In genomic region chr1:70093250-70093975, GRCh38 we compare ENCODE assay signal across 22 cellular contexts.
"Had no signal": no experiment of that assay in that cellular context is flagged by ENCODE, and none has a peak within 500 bp of the region (broad histone marks: within the 10 kb centered on the region; RNA-seq: fewer than 3 reads in every experiment).

No MANE protein-coding gene starts in this region.

- DNase-seq: activated CD4-positive, alpha-beta memory T cell treated with anti-CD3 and anti-CD28 coated beads for 36 hours; activated CD4-positive, alpha-beta T cell treated with anti-CD3 and anti-CD28 coated beads, Interleukin-2, amount 10 ng/mL, durations not matched to agents 24 days and 14 days; activated CD4-positive, CD25-positive, alpha-beta regulatory T cell treated with anti-CD3 and anti-CD28 coated beads, Interleukin-2, amount 50 U/mL, for 72 hours; activated CD8-positive, alpha-beta memory T cell treated with anti-CD3 and anti-CD28 coated beads, Interleukin-2, amount 50 U/mL, for 4 hours; activated effector memory CD4-positive, alpha-beta T cell treated with anti-CD3 and anti-CD28 coated beads, Interleukin-2, amount 50 U/mL, for 16 hours; activated naive CD4-positive, alpha-beta T cell treated with anti-CD3 and anti-CD28 coated beads for 36 hours; activated naive CD8-positive, alpha-beta T cell treated with anti-CD3 and anti-CD28 coated beads for 36 hours; activated T-cell treated with anti-CD3 and anti-CD28 coated beads, Interleukin-2, amount 50 U/mL, for 1 hour; adrenal gland; aorta; dorsolateral prefrontal cortex; effector memory CD4-positive, alpha-beta T cell; islet precursor cell; left cardiac atrium; left ventricle myocardium superior; posterior cingulate gyrus; right cardiac atrium; stimulated activated CD4-positive, alpha-beta T cell treated with anti-CD3 and anti-CD28 coated beads, Interleukin-15, amount 100 ng/mL, for 24 hours; stimulated activated CD4-positive, alpha-beta T cell treated with anti-CD3 and anti-CD28 coated beads, Interleukin-2, amount 100 ng/mL, for 24 hours; stimulated activated naive B cell treated with anti-CD40 and anti-IgM and Interleukin-4, amounts not matched to agents 10 μg/mL and 1 μg/mL and 100 μg/mL, for 72 hours; tibial artery had no signal

- ATAC-seq: gastroesophageal sphincter; left cardiac atrium; left ventricle myocardium superior; right cardiac atrium; stimulated activated naive B cell treated with anti-CD40 and anti-IgM and Interleukin-4, amounts not matched to agents 10 μg/mL and 1 μg/mL and 100 μg/mL, for 72 hours had no signal
